Comparison of ENCODE assay signal across 8 cellular contexts in the genomic region with DNA sequence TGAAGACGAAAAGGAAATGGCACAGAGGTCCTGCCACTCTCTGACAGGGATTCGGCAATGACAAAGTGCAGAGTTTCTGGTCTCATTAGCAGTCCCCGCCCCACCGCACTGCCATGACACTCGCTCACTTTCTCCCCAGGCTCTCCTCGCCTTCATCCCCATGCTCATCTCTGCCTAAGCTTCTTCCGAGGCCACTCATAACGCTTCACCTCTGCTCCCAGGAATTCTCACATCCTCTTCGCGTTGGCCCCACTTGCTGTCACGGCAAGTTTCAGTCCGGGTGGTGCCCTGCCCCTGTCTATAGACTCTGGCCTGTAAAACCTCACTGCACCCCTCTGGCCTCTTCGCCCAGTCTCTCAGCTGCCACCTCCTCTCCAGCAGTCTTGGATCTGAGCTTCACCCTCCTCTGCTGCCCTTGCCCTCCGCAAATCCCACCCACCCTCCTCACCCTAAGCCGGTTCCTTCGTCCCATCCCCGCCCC. TPM values are rescaled to one million over a fixed set of nuclear protein-coding genes. Genes with fewer than 3 reads are reported as not detected.
DNase-seq lines count a peak whose midpoint lies in the region; ATAC-seq, FAIRE-seq and TF ChIP-seq lines count a peak whose summit lies in the region.

No MANE protein-coding gene starts in this region.

- TF ChIP-seq CTCF in KMS-11 (conservative IDR thresholded peaks at IDR 0.05; ENCODE audit: low read depth, low read length) (no peak), epithelial cell of esophagus (IDR thresholded peaks at IDR 0.05; ENCODE audit: insufficient read depth, low read depth, low read length, missing control alignments) (no peak), D721Med (IDR thresholded peaks at IDR 0.05; ENCODE audit: insufficient read depth, missing control alignments) (no peak)
- TF ChIP-seq CTCF in activated CD8-positive, alpha-beta T cell treated with anti-CD3 and anti-CD28 coated beads for 36 hours (IDR thresholded peaks at IDR 0.05) = no peak

- peak overlapping the region; percentile 96 for H3K4me2 ChIP-seq in KMS-11

- H3K4me3 ChIP-seq in KMS-11 (IDR thresholded peaks at IDR 0.05; ENCODE audit: insufficient read depth, low read depth, low read length) (peak overlapping the region; percentile 36), epithelial cell of esophagus (ENCODE audit: low read length) (peak overlapping the region; percentile 78), muscle layer of duodenum (ENCODE audit: low read depth in 1 of 2, low read length in 2 of 2) (peak overlapping the region; percentile 83 to 90), thymus (ENCODE audit: low read length) (peak overlapping the region; percentile 79)

- CTCF ChIA-PET in activated CD8-positive, alpha-beta T cell treated with anti-CD3 and anti-CD28 coated beads for 36 hours (lab: Charles Lee) = interaction anchor here (1.0 to 2.2 kb wide), 4 partner anchors 15 to 137 kb away, joined by 4 to 8 read pairs (median 4); no protein-coding TSS in a partner anchor

- no peaks in the 10 kb centered on the region for H3K27me3 Mint-ChIP-seq in activated CD8-positive, alpha-beta T cell treated with anti-CD3 and anti-CD28 coated beads for 36 hours

- peak overlapping the region; percentile 65 for H3K27ac ChIP-seq in KMS-11
- peak overlapping the region; percentile 65 for H3K27ac ChIP-seq in muscle layer of duodenum (ENCODE audit: low read length)
- H3K27ac ChIP-seq in thymus (ENCODE audit: low read depth) = peak overlapping the region; percentile 81

- no peaks in the 10 kb centered on the region for H3K36me3 ChIP-seq in KMS-11 (ENCODE audit: insufficient read depth)
- H3K36me3 ChIP-seq in muscle layer of duodenum (ENCODE audit: control insufficient read depth in 1 of 2, insufficient read depth in 2 of 2, low read length in 2 of 2) = no peaks in the 10 kb centered on the region
- no peaks in the 10 kb centered on the region for H3K36me3 ChIP-seq in thymus (ENCODE audit: control insufficient read depth, insufficient read depth)

- peaks cover 38% of the 10 kb centered on the region for H3K4me1 Mint-ChIP-seq in activated CD8-positive, alpha-beta T cell treated with anti-CD3 and anti-CD28 coated beads for 36 hours (ENCODE audit: low read depth)

- peak overlapping the region; percentile 82 for H3K4me3 Mint-ChIP-seq in activated CD8-positive, alpha-beta T cell treated with anti-CD3 and anti-CD28 coated beads for 36 hours

- DNase-seq in GM03348 (ENCODE audit: low spot score) (peak; percentile 48), epithelial cell of esophagus (ENCODE audit: low read depth) (peak; percentile 38), D721Med (ENCODE audit: insufficient read length, low spot score) (no peak), cerebellar cortex (ENCODE audit: low spot score) (no peak)
- peak; percentile 79 for DNase-seq in activated CD8-positive, alpha-beta T cell treated with anti-CD3 and anti-CD28 coated beads for 36 hours

- POLR2A ChIA-PET in activated CD8-positive, alpha-beta T cell treated with anti-CD3 and anti-CD28 coated beads for 36 hours (lab: Charles Lee) = interaction anchor here (0.6 to 2.4 kb wide), 9 partner anchors 13 to 184 kb away, joined by 3 to 16 read pairs (median 3); a partner anchor contains a TSS

- H3K27me3 ChIP-seq in KMS-11 (ENCODE audit: insufficient read depth, low read depth) (no peaks in the 10 kb centered on the region), muscle layer of duodenum (ENCODE audit: low read depth, low read length) (no peaks in the 10 kb centered on the region), thymus (ENCODE audit: control insufficient read depth, insufficient read depth) (no peaks in the 10 kb centered on the region)

- intact Hi-C loops in activated CD8-positive, alpha-beta T cell treated with anti-CD3 and anti-CD28 coated beads for 36 hours (cut with micrococcal nuclease) = no loop called here

- 5% methylated on average over 17 of the region's 17 CpGs for WGBS in thymus

- H2AFZ ChIP-seq in KMS-11 (ENCODE audit: low read depth) = peak overlapping the region; percentile 63; the same call in 1 of the 2 replicates

- peaks cover 11% of the 10 kb centered on the region for H3K36me3 Mint-ChIP-seq in activated CD8-positive, alpha-beta T cell treated with anti-CD3 and anti-CD28 coated beads for 36 hours (ENCODE audit: low read depth)

- H3K4me1 ChIP-seq in KMS-11 (ENCODE audit: low read depth, poor library complexity, severe bottlenecking) (peaks cover 51% of the 10 kb centered on the region), muscle layer of duodenum (ENCODE audit: control insufficient read depth in 1 of 2, insufficient read depth in 2 of 2, low read length in 2 of 2) (peaks cover 5 to 20% of the 10 kb centered on the region in 2 donors), thymus (ENCODE audit: control insufficient read depth, insufficient read depth, low read length) (peaks cover 7% of the 10 kb centered on the region)

- peaks cover 19% of the 10 kb centered on the region for H3K79me2 ChIP-seq in KMS-11 (ENCODE audit: insufficient read depth, low read depth)

- H3K9me3 Mint-ChIP-seq in activated CD8-positive, alpha-beta T cell treated with anti-CD3 and anti-CD28 coated beads for 36 hours = no peaks in the 10 kb centered on the region

- no peak for FAIRE-seq in D721Med (lab: Jason Lieb, UNC)

- peak overlapping the region; percentile 40 for H3K9ac ChIP-seq in KMS-11

- H4K20me1 ChIP-seq in KMS-11 (ENCODE audit: insufficient read depth) = no peaks in the 10 kb centered on the region

- H3K9me3 ChIP-seq in muscle layer of duodenum (ENCODE audit: control insufficient read depth in 1 of 2, low read length in 2 of 2) (no peaks in the 10 kb centered on the region), thymus (ENCODE audit: control insufficient read depth) (no peaks in the 10 kb centered on the region)

- peak overlapping the region; percentile 92 for H3K27ac Mint-ChIP-seq in activated CD8-positive, alpha-beta T cell treated with anti-CD3 and anti-CD28 coated beads for 36 hours

- ATAC-seq in activated CD8-positive, alpha-beta T cell treated with anti-CD3 and anti-CD28 coated beads for 36 hours = peak; percentile 23

RNA-seq across cellular contexts. Expression of a gene that starts 0.7 kb away (rescaled TPM):
- 10 to 100 TPM; 27.3 to 27.7 TPM for total RNA-seq in activated CD8-positive, alpha-beta T cell treated with anti-CD3 and anti-CD28 coated beads for 36 hours
- 12.0 TPM for polyA plus RNA-seq in thymus

RNA-seq across cellular contexts. Expression of a gene that starts 13.6 kb away (rescaled TPM):
- 10 to 100 TPM; 25.4 to 27.0 TPM for total RNA-seq in activated CD8-positive, alpha-beta T cell treated with anti-CD3 and anti-CD28 coated beads for 36 hours
- polyA plus RNA-seq in thymus = 24.2 TPM

RNA-seq across cellular contexts. Expression of a gene that starts 55.0 kb away (rescaled TPM):
- total RNA-seq in activated CD8-positive, alpha-beta T cell treated with anti-CD3 and anti-CD28 coated beads for 36 hours = 10 to 100 TPM; 43.8 to 53.5 TPM
- 76.6 TPM for polyA plus RNA-seq in thymus

Comparison
In these comparisons a context has a peak if more than half of its experiments do, and no peak if none do; other contexts are left out.
1. DNase-seq: peak in GM03348 (single experiment), activated CD8-positive, alpha-beta T cell treated with anti-CD3 and anti-CD28 coated beads for 36 hours (single experiment) and epithelial cell of esophagus (single experiment); none in D721Med (single experiment) and cerebellar cortex (single experiment).
2. H3K4me3 ChIP-seq: peak in every context shown above with its lines; median percentile 86 in muscle layer of duodenum; 79 in thymus; 78 in epithelial cell of esophagus; 36 in KMS-11.
3. Peak in every context shown above with its lines, with median percentiles within 50 percentile points of each other: H3K27ac ChIP-seq.